14 cellular contexts compared by ENCODE assay signal in the genomic region with DNA sequence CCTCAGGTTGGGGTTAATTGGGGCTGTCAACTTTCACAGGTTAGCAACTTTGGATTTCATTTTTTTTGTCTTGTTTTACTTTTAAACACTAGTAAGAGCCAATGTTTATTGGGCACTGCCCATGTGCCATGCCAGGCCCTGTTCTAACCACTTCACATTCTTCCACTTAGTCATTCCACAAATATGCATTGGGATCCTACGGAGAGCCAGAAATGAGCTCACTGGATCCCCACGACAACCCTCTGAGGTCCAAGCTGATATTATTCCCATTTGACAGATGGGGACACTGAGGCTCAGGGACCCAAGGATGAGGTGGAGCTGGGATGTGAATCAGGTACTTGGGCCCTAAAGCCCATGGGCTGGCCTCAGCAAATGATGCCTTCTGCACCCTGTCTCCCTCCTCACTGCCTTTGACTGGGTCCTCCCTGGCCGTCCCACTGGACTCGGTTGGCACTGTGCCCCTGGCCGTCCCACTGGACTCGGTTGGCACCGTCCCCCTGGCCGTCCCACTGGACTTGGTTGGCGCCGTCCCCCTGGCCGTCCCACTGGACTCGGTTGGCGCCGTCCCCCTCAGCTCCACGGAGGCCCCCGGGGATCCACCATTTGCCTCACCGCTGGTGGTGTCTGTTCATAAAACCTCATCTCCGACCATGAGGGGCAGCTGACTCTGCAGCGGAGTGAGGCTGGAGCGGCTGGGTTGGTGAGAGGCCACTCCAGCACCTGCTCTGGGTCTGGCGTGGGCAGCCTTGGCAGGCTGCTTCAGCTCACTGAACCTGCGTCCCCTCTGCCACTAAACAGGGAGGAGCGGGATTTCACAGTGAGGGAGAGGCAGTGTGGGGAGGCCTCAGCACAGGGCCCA. TPM values are rescaled to one million over a fixed set of nuclear protein-coding genes. Genes with fewer than 3 reads are reported as not detected.
DNase-seq lines count a peak whose midpoint lies in the region; ATAC-seq and TF ChIP-seq lines count a peak whose summit lies in the region.
"Had no signal": no experiment of that assay in that cellular context is flagged by ENCODE, and none has a peak within 500 bp of the region (broad histone marks: within the 10 kb centered on the region; RNA-seq: fewer than 3 reads in every experiment).

No MANE protein-coding gene starts in this region.

- H4K20me1 ChIP-seq in MM.1S (ENCODE audit: insufficient read depth, low read length): no peaks in the 10 kb centered on the region

- H3K4me3 ChIP-seq in foreskin fibroblast (ENCODE audit: low read depth in 1 of 2, low read length in 2 of 2) (no peak overlapping the region), subcutaneous abdominal adipose tissue (ENCODE audit: low read depth in 1 of 5, low read length in 5 of 5) (no peak overlapping the region), MM.1S (ENCODE audit: low read length) (no peak overlapping the region)

- peak overlapping the region; percentile 5; the same call in 1 of the 2 replicates for H3K4me3 Mint-ChIP-seq in HFFc6
- H3K4me3 Mint-ChIP-seq: H9 had no signal

- no peak for ATAC-seq in GM18498 (IDR thresholded peaks at IDR 0.05; ENCODE audit: unreplicated experiment)

- H3K27ac Mint-ChIP-seq in HFFc6: no peak overlapping the region

- no peak overlapping the region for H3K4me2 ChIP-seq in MM.1S (ENCODE audit: low read depth, low read length)

- H3F3A ChIP-seq in MM.1S (ENCODE audit: insufficient read depth, low read length): 0 out of 2 replicates have a peak, but pooled peaks cover 10% of the 10 kb centered on the region

- H3K27me3 Mint-ChIP-seq in HFFc6 (ENCODE audit: insufficient read depth): peaks cover 5% of the 10 kb centered on the region

- no peaks in the 10 kb centered on the region for H3K36me3 Mint-ChIP-seq in HFFc6 (ENCODE audit: low read depth)

- peaks cover 68% of the 10 kb centered on the region for H3K4me1 Mint-ChIP-seq in HFFc6 (ENCODE audit: low read depth)

- H3K27me3 ChIP-seq in subcutaneous abdominal adipose tissue (ENCODE audit: control insufficient read depth in 5 of 5, insufficient read depth in 4 of 5, low read length in 5 of 5): no peaks in the 10 kb centered on the region
- H3K27me3 ChIP-seq in MM.1S (replicated peaks; ENCODE audit: insufficient read depth, low read length): peaks cover 10% of the 10 kb centered on the region; the same call in 1 of the 2 replicates

- H3K9me3 ChIP-seq in subcutaneous abdominal adipose tissue (ENCODE audit: control insufficient read depth in 5 of 5, low read length in 5 of 5) (no peaks in the 10 kb centered on the region), MM.1S (replicated peaks; ENCODE audit: insufficient read depth, low read length) (no peaks in the 10 kb centered on the region)

- no peak for TF ChIP-seq CTCF in HFFc6 (IDR thresholded peaks at IDR 0.05)
- TF ChIP-seq CTCF in VCaP (conservative IDR thresholded peaks at IDR 0.05): no peak
- no peak for TF ChIP-seq CTCF in foreskin fibroblast (IDR thresholded peaks at IDR 0.05; ENCODE audit: low read depth, low read length)
- no peak for TF ChIP-seq CTCF in MM.1S (IDR thresholded peaks at IDR 0.05; ENCODE audit: low read length)

- H3K9me3 Mint-ChIP-seq in HFFc6: no peaks in the 10 kb centered on the region
- H3K9me3 Mint-ChIP-seq: H9 had no signal

- H3K36me3 ChIP-seq in subcutaneous abdominal adipose tissue (ENCODE audit: control insufficient read depth in 5 of 5, insufficient read depth in 5 of 5, low read length in 5 of 5) (no peaks in the 10 kb centered on the region), MM.1S (replicated peaks; ENCODE audit: insufficient read depth, low read length) (no peaks in the 10 kb centered on the region)

- H3K27ac ChIP-seq in VCaP (peak overlapping the region; percentile 99), subcutaneous abdominal adipose tissue (ENCODE audit: low read depth, low read length) (peak overlapping the region; percentile 95), MM.1S (ENCODE audit: low read length) (no peak overlapping the region)

- no peaks in the 10 kb centered on the region for H3K79me2 ChIP-seq in MM.1S (ENCODE audit: low read length)

- H3K9me2 ChIP-seq in MM.1S (replicated peaks; ENCODE audit: insufficient read depth, low read length): no peaks in the 10 kb centered on the region

- H3K9ac ChIP-seq in subcutaneous abdominal adipose tissue (ENCODE audit: low read length in 5 of 5) (peak overlapping the region in 3 of 5 donors; percentile 52 to 72 (median 64)), MM.1S (ENCODE audit: low read length) (no peak overlapping the region)

- H3K4me1 ChIP-seq in subcutaneous abdominal adipose tissue (ENCODE audit: control insufficient read depth in 5 of 5, insufficient read depth in 5 of 5, low read length in 5 of 5) (peaks cover 9 to 66% (median 52%) of the 10 kb centered on the region in 5 donors), MM.1S (ENCODE audit: low read length) (peaks cover 14% of the 10 kb centered on the region)

- no peak overlapping the region for H2AFZ ChIP-seq in MM.1S (ENCODE audit: low read length)

- DNase-seq in HFFc6 (peak; percentile 77), foreskin fibroblast (peak; percentile 71 to 80), Kasumi-1 (lab: John Stamatoyannopoulos, UW) (no peak), MM.1S (no peak), NOMO-1 treated with dmso at 0.1 percent for 144 hours (lab: John Stamatoyannopoulos, UW; ENCODE audit: unreplicated experiment) (no peak)
- DNase-seq: activated CD4-positive, alpha-beta T cell treated with anti-CD3 and anti-CD28 coated beads for 4 hours; activated naive CD4-positive, alpha-beta T cell treated with anti-CD3 and anti-CD28 coated beads, Interleukin-2, amount 50 U/mL, for 16 hours; DMS79 treated with DMSO at 0.1 percent for 48 hours; erythroblast; H9; NCI-H146 had no signal

RNA-seq across cellular contexts. Expression of gene PMEPA1, which starts 4.8 kb away (rescaled TPM):
- 1 to 10 TPM; 4.7 to 8.0 (median 5.3) TPM for total RNA-seq in HFFc6 (2021; fragmentation: NEBNext Ultra II Directional; extraction: Animal tissue kit (Norgen Biotek cat#: 25700))

Comparison
In these comparisons a context has a peak if more than half of its experiments do, and no peak if none do; other contexts are left out.
1. DNase-seq: peak in HFFc6 (single experiment) and foreskin fibroblast (2 of 2); none in Kasumi-1 (0 of 2), MM.1S (single experiment) and NOMO-1 treated with dmso at 0.1 percent for 144 hours (single experiment).